16 cellular contexts compared by ENCODE assay signal in the genomic region with DNA sequence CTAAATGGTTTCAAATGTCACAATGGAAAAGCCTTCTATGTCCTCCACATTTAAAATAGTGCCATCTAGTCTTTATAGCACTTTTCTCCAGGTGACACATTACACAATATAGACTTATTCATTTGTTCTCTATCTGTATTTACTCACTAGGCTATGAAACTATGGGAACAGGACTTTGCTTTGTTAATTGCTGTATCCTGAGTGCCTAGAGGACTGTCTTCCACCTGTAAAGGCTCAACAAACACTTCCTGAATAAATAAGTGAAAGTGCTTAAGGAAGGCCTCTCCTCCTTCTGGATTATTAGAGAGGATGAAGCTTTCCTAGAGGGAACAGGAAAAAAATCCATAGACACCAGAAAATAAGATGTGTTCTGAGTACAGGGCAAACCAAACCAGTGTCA.
DNase-seq lines count a peak whose midpoint lies in the region; ATAC-seq, FAIRE-seq and TF ChIP-seq lines count a peak whose summit lies in the region.
"Had no signal": no experiment of that assay in that cellular context is flagged by ENCODE, and none has a peak within 500 bp of the region (broad histone marks: within the 10 kb centered on the region; RNA-seq: fewer than 3 reads in every experiment).

No MANE protein-coding gene starts in this region.

- H3K4me1 ChIP-seq in small intestine (ENCODE audit: control insufficient read depth in 2 of 2, insufficient read depth in 1 of 2, low read depth in 1 of 2, low read length in 1 of 2): no peaks in the 10 kb centered on the region
- no peaks in the 10 kb centered on the region for H3K4me1 ChIP-seq in PC-9 (replicated peaks; ENCODE audit: insufficient read depth)
- H3K4me1 ChIP-seq: SJSA1 had no signal

- CTCF ChIA-PET in WTC11 (lab: Charles Lee) (no interaction called here), PC-9 (lab: Charles Lee) (no interaction called here)

- 0 out of 2 replicates have a peak overlapping the region, but pooled peaks have one; percentile 33 for H3K27ac Mint-ChIP-seq in WTC11
- H3K27ac Mint-ChIP-seq in stimulated activated effector memory CD8-positive, alpha-beta T cell treated with anti-CD3 and anti-CD28 coated beads, Interleukin-12 subunit alpha, Interleukin-12 subunit beta, amount 100 ng/mL, for 72 hours: no peak overlapping the region
- H3K27ac Mint-ChIP-seq: B cell; CD4-positive, CD25-positive, alpha-beta regulatory T cell had no signal

- ATAC-seq in WTC11 (no peak), left ventricle myocardium superior (no peak)
- ATAC-seq in stimulated activated effector memory CD8-positive, alpha-beta T cell treated with anti-CD3 and anti-CD28 coated beads, Interleukin-12 subunit alpha, Interleukin-12 subunit beta, amount 100 ng/mL, for 72 hours: no peak
- ATAC-seq: GM12878 had no signal

- H3K27me3 ChIP-seq in small intestine (ENCODE audit: control insufficient read depth in 2 of 2, insufficient read depth in 2 of 2, low read length in 2 of 2) (no peaks in the 10 kb centered on the region), PC-9 (ENCODE audit: insufficient read depth, low read depth) (no peaks in the 10 kb centered on the region)
- H3K27me3 ChIP-seq: SJSA1 had no signal

- FAIRE-seq in small intestine (lab: Jason Lieb, UNC): no peak
- FAIRE-seq: GM12878 had no signal

- H3K4me3 ChIP-seq in small intestine (ENCODE audit: low read depth in 1 of 2, low read length in 2 of 2) (no peak overlapping the region), PC-9 (no peak overlapping the region)
- H3K4me3 ChIP-seq: GM12878, SJSA1 had no signal

- no peaks in the 10 kb centered on the region for H3K27me3 Mint-ChIP-seq in WTC11 (ENCODE audit: low read depth)
- H3K27me3 Mint-ChIP-seq: B cell; CD4-positive, CD25-positive, alpha-beta regulatory T cell had no signal

- H3K4me2 ChIP-seq in PC-9: no peak overlapping the region

- no peaks in the 10 kb centered on the region for H4K20me1 ChIP-seq in PC-9 (ENCODE audit: insufficient read depth)

- TF ChIP-seq CTCF in WTC11 (IDR thresholded peaks at IDR 0.05): no peak
- TF ChIP-seq CTCF in PC-9 (conservative IDR thresholded peaks at IDR 0.05): no peak

- intact Hi-C loops in PC-9 (cut with micrococcal nuclease; ENCODE audit: unreplicated experiment) (no loop called here), left ventricle myocardium superior (cut with micrococcal nuclease) (no loop called here)

- peaks cover 37% of the 10 kb centered on the region for H3K4me1 Mint-ChIP-seq in WTC11
- no peaks in the 10 kb centered on the region for H3K4me1 Mint-ChIP-seq in stimulated activated effector memory CD8-positive, alpha-beta T cell treated with anti-CD3 and anti-CD28 coated beads, Interleukin-12 subunit alpha, Interleukin-12 subunit beta, amount 100 ng/mL, for 72 hours
- H3K4me1 Mint-ChIP-seq: B cell; CD4-positive, CD25-positive, alpha-beta regulatory T cell had no signal

- DNase-seq in DMS79 (lab: John Stamatoyannopoulos, UW): peak; percentile 2
- DNase-seq in DMS79 treated with DMSO at 0.1 percent for 48 hours (lab: John Stamatoyannopoulos, UW): no peak
- DNase-seq in NCI-H187 treated with DMSO at 0.1 percent for 48 hours (lab: John Stamatoyannopoulos, UW): peak; percentile 49
- DNase-seq in WTC11 (ENCODE audit: low spot score): no peak
- DNase-seq in small intestine: peak; percentile 66
- DNase-seq in PC-9: no peak
- DNase-seq in stimulated activated effector memory CD8-positive, alpha-beta T cell treated with anti-CD3 and anti-CD28 coated beads, Interleukin-12 subunit alpha, Interleukin-12 subunit beta, amount 100 ng/mL, for 72 hours (ENCODE audit: low spot score in 2 of 2): no peak
- DNase-seq in left ventricle myocardium superior: no peak
- DNase-seq: CD4-positive, CD25-positive, alpha-beta regulatory T cell; GDM1; MV-4-11; NCI-H524 had no signal

- H3K36me3 Mint-ChIP-seq in WTC11: no peaks in the 10 kb centered on the region
- H3K36me3 Mint-ChIP-seq in stimulated activated effector memory CD8-positive, alpha-beta T cell treated with anti-CD3 and anti-CD28 coated beads, Interleukin-12 subunit alpha, Interleukin-12 subunit beta, amount 100 ng/mL, for 72 hours: no peaks in the 10 kb centered on the region

- H3K4me3 Mint-ChIP-seq in WTC11: no peak overlapping the region
- no peak overlapping the region for H3K4me3 Mint-ChIP-seq in stimulated activated effector memory CD8-positive, alpha-beta T cell treated with anti-CD3 and anti-CD28 coated beads, Interleukin-12 subunit alpha, Interleukin-12 subunit beta, amount 100 ng/mL, for 72 hours
- H3K4me3 Mint-ChIP-seq: B cell; CD4-positive, CD25-positive, alpha-beta regulatory T cell had no signal

- H3K36me3 ChIP-seq in small intestine (ENCODE audit: control insufficient read depth in 2 of 2, insufficient read depth in 2 of 2, low read length in 2 of 2) (no peaks in the 10 kb centered on the region), PC-9 (ENCODE audit: low read depth) (no peaks in the 10 kb centered on the region)
- H3K36me3 ChIP-seq: SJSA1 had no signal

- no peaks in the 10 kb centered on the region for H3K79me2 ChIP-seq in PC-9 (ENCODE audit: low read depth)

- peaks cover 9% of the 10 kb centered on the region for H3K9me3 Mint-ChIP-seq in WTC11
- peaks cover 4% of the 10 kb centered on the region for H3K9me3 Mint-ChIP-seq in stimulated activated effector memory CD8-positive, alpha-beta T cell treated with anti-CD3 and anti-CD28 coated beads, Interleukin-12 subunit alpha, Interleukin-12 subunit beta, amount 100 ng/mL, for 72 hours

- no peak overlapping the region for H2AFZ ChIP-seq in PC-9

- H3F3A ChIP-seq in PC-9 (ENCODE audit: insufficient read depth, low read depth): no peaks in the 10 kb centered on the region

- no TSS peak for BruUV-seq in PC-9 (replicated peaks; lab: Mats Ljungman, UMichigan)

- POLR2A ChIA-PET in WTC11 (lab: Charles Lee): no interaction called here
- POLR2A ChIA-PET in PC-9 (lab: Charles Lee; ENCODE audit: unreplicated experiment): no interaction called here

- no peak overlapping the region for H3K27ac ChIP-seq in small intestine (ENCODE audit: low read depth in 1 of 2, low read length in 1 of 2)
- no peak overlapping the region for H3K27ac ChIP-seq in PC-9
- H3K27ac ChIP-seq: 22Rv1, SJSA1 had no signal

- H3K9me3 ChIP-seq in small intestine (ENCODE audit: control insufficient read depth, low read depth) (no peaks in the 10 kb centered on the region), PC-9 (ENCODE audit: insufficient read depth, low read depth) (no peaks in the 10 kb centered on the region)
- H3K9me3 ChIP-seq: SJSA1 had no signal

- H3K9me2 ChIP-seq in PC-9 (ENCODE audit: insufficient read depth): no peaks in the 10 kb centered on the region

TF ChIP-seq in WTC11, 78 proteins besides CTCF, POLR2A, EP300 and RAD21 (continues in another document):
- TF ChIP-seq PRRX2 (CRISPR knock-in tag; IDR thresholded peaks at IDR 0.05) (no peak), ELF4 (CRISPR knock-in tag; IDR thresholded peaks at IDR 0.05; ENCODE audit: low read depth) (no peak), ZNF263 (CRISPR knock-in tag; IDR thresholded peaks at IDR 0.05; ENCODE audit: low read depth) (no peak), TP53 (CRISPR knock-in tag; IDR thresholded peaks at IDR 0.05) (no peak), MYBL2 (CRISPR knock-in tag; IDR thresholded peaks at IDR 0.05) (no peak), HMGA2 (CRISPR knock-in tag; IDR thresholded peaks at IDR 0.05) (no peak), ZNF317 (CRISPR knock-in tag; IDR thresholded peaks at IDR 0.05; ENCODE audit: borderline replicate concordance, low read depth) (no peak), NR1H2 (CRISPR knock-in tag; IDR thresholded peaks at IDR 0.05) (no peak)
- TF ChIP-seq, protein P1, sequence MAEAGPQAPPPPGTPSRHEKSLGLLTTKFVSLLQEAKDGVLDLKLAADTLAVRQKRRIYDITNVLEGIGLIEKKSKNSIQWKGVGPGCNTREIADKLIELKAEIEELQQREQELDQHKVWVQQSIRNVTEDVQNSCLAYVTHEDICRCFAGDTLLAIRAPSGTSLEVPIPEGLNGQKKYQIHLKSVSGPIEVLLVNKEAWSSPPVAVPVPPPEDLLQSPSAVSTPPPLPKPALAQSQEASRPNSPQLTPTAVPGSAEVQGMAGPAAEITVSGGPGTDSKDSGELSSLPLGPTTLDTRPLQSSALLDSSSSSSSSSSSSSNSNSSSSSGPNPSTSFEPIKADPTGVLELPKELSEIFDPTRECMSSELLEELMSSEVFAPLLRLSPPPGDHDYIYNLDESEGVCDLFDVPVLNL (CRISPR knock-in tag; IDR thresholded peaks at IDR 0.05; ENCODE audit: borderline replicate concordance, low read depth): no peak
- TF ChIP-seq, protein P2, sequence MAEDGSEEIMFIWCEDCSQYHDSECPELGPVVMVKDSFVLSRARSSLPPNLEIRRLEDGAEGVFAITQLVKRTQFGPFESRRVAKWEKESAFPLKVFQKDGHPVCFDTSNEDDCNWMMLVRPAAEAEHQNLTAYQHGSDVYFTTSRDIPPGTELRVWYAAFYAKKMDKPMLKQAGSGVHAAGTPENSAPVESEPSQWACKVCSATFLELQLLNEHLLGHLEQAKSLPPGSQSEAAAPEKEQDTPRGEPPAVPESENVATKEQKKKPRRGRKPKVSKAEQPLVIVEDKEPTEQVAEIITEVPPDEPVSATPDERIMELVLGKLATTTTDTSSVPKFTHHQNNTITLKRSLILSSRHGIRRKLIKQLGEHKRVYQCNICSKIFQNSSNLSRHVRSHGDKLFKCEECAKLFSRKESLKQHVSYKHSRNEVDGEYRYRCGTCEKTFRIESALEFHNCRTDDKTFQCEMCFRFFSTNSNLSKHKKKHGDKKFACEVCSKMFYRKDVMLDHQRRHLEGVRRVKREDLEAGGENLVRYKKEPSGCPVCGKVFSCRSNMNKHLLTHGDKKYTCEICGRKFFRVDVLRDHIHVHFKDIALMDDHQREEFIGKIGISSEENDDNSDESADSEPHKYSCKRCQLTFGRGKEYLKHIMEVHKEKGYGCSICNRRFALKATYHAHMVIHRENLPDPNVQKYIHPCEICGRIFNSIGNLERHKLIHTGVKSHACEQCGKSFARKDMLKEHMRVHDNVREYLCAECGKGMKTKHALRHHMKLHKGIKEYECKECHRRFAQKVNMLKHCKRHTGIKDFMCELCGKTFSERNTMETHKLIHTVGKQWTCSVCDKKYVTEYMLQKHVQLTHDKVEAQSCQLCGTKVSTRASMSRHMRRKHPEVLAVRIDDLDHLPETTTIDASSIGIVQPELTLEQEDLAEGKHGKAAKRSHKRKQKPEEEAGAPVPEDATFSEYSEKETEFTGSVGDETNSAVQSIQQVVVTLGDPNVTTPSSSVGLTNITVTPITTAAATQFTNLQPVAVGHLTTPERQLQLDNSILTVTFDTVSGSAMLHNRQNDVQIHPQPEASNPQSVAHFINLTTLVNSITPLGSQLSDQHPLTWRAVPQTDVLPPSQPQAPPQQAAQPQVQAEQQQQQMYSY (CRISPR knock-in tag; IDR thresholded peaks at IDR 0.05): no peak
- TF ChIP-seq, protein P3, sequence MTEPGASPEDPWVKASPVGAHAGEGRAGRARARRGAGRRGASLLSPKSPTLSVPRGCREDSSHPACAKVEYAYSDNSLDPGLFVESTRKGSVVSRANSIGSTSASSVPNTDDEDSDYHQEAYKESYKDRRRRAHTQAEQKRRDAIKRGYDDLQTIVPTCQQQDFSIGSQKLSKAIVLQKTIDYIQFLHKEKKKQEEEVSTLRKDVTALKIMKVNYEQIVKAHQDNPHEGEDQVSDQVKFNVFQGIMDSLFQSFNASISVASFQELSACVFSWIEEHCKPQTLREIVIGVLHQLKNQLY (CRISPR knock-in tag; IDR thresholded peaks at IDR 0.05): no peak

Comparison
In these comparisons a context has a peak if more than half of its experiments do, and no peak if none do; other contexts are left out.
1. DNase-seq: peak in DMS79 (single experiment), NCI-H187 treated with DMSO at 0.1 percent for 48 hours (single experiment) and small intestine (single experiment); none in DMS79 treated with DMSO at 0.1 percent for 48 hours (single experiment), WTC11 (single experiment), PC-9 (0 of 2), stimulated activated effector memory CD8-positive, alpha-beta T cell treated with anti-CD3 and anti-CD28 coated beads, Interleukin-12 subunit alpha, Interleukin-12 subunit beta, amount 100 ng/mL, for 72 hours (0 of 2) and left ventricle myocardium superior (single experiment).